ENCODE assay signal across 9 cellular contexts in genomic region chrX:17590892-17591740, GRCh38.
DNase-seq lines count a peak whose midpoint lies in the region; ATAC-seq and TF ChIP-seq lines count a peak whose summit lies in the region.
"Had no signal": no experiment of that assay in that cellular context is flagged by ENCODE, and none has a peak within 500 bp of the region (broad histone marks: within the 10 kb centered on the region; RNA-seq: fewer than 3 reads in every experiment).

No MANE protein-coding gene starts in this region.

- H3K36me3 Mint-ChIP-seq in activated naive CD4-positive, alpha-beta T cell treated with anti-CD3 and anti-CD28 coated beads, Interleukin-2, amount 50 U/mL, for 72 hours, result no peaks in the 10 kb centered on the region
- H3K36me3 Mint-ChIP-seq: memory B cell had no signal

- H3K27ac ChIP-seq in cardiac muscle cell, result no peak overlapping the region

- H3K4me1 ChIP-seq in cardiac muscle cell (ENCODE audit: low read depth), result no peaks in the 10 kb centered on the region

- H3K9me3 Mint-ChIP-seq in activated naive CD4-positive, alpha-beta T cell treated with anti-CD3 and anti-CD28 coated beads, Interleukin-2, amount 50 U/mL, for 72 hours, result no peaks in the 10 kb centered on the region
- H3K9me3 Mint-ChIP-seq: memory B cell had no signal

- no peaks in the 10 kb centered on the region for H3K27me3 ChIP-seq in cardiac muscle cell

- no peak overlapping the region for H3K4me3 ChIP-seq in cardiac muscle cell

- H3K9me3 ChIP-seq in cardiac muscle cell (ENCODE audit: low read depth), result no peaks in the 10 kb centered on the region

- no peak overlapping the region for H3K27ac Mint-ChIP-seq in activated naive CD4-positive, alpha-beta T cell treated with anti-CD3 and anti-CD28 coated beads, Interleukin-2, amount 50 U/mL, for 72 hours
- H3K27ac Mint-ChIP-seq: memory B cell had no signal

- TF ChIP-seq CTCF in cardiac muscle cell (IDR thresholded peaks at IDR 0.05; ENCODE audit: low read depth, low read length), result peak; percentile 75

- H3K36me3 ChIP-seq in cardiac muscle cell, result no peaks in the 10 kb centered on the region

- DNase-seq in AG08396 (ENCODE audit: low spot score) (peak; percentile 64), NCI-H748 (lab: John Stamatoyannopoulos, UW; ENCODE audit: unreplicated experiment) (peak; percentile 82), cardiac muscle cell (ENCODE audit: low read depth in 1 of 2, low spot score in 1 of 2) (peak; percentile 83 to 85), renal cortical epithelial cell (ENCODE audit: low read depth) (peak; percentile 75)
- DNase-seq in activated naive CD4-positive, alpha-beta T cell treated with anti-CD3 and anti-CD28 coated beads, Interleukin-2, amount 50 U/mL, for 72 hours (ENCODE audit: low spot score in 2 of 2), result peak in 1 of 2 donors; percentile 14
- DNase-seq in stimulated activated naive CD4-positive, alpha-beta T cell (lab: John Stamatoyannopoulos, UW), result no peak

- ATAC-seq in GM18511 (IDR thresholded peaks at IDR 0.05; ENCODE audit: unreplicated experiment) (peak; percentile 69), HG03432 (IDR thresholded peaks at IDR 0.05; ENCODE audit: unreplicated experiment) (peak; percentile 57)
- ATAC-seq in activated naive CD4-positive, alpha-beta T cell treated with anti-CD3 and anti-CD28 coated beads, Interleukin-2, amount 50 U/mL, for 72 hours, result peak; percentile 34 to 71

Comparison
In these comparisons a context has a peak if more than half of its experiments do, and no peak if none do; other contexts are left out.
1. DNase-seq: peak in AG08396 (single experiment), NCI-H748 (single experiment), cardiac muscle cell (2 of 2) and renal cortical epithelial cell (single experiment); none in stimulated activated naive CD4-positive, alpha-beta T cell (0 of 6).
2. Peak in every context shown above with its lines, with median percentiles within 50 percentile points of each other: ATAC-seq.